20 cellular contexts compared by ENCODE assay signal in genomic region chr2:25473131-25473530, GRCh38.
"Had no signal": no experiment of that assay in that cellular context is flagged by ENCODE, and none has a peak within 500 bp of the region (broad histone marks: within the 10 kb centered on the region; RNA-seq: fewer than 3 reads in every experiment).

No MANE protein-coding gene starts in this region.

- H3K4me1 ChIP-seq: gastroesophageal sphincter had no signal

- ATAC-seq: activated CD4-positive, alpha-beta T cell treated with anti-CD3 and anti-CD28 coated beads for 36 hours; activated naive CD4-positive, alpha-beta T cell treated with anti-CD3 and anti-CD28 coated beads, Interleukin-2, amount 50 U/mL, for 72 hours; body of pancreas; gastroesophageal sphincter; naive thymus-derived CD4-positive, alpha-beta T cell; sciatic nerve; WTC11 had no signal

- H3K4me3 ChIP-seq: body of pancreas, coronary artery, gastroesophageal sphincter, ovary, SK-N-MC, smooth muscle cell, thoracic aorta had no signal

- H3K9me3 ChIP-seq: thoracic aorta had no signal

- FAIRE-seq: endometrium, urothelium cell line had no signal

- H3K27me3 ChIP-seq: body of pancreas, gastroesophageal sphincter, ovary had no signal

- H3K4me1 Mint-ChIP-seq: activated CD4-positive, alpha-beta T cell treated with anti-CD3 and anti-CD28 coated beads for 36 hours; central memory CD8-positive, alpha-beta T cell; naive thymus-derived CD4-positive, alpha-beta T cell; WTC11 had no signal

- H3K9me3 Mint-ChIP-seq: central memory CD8-positive, alpha-beta T cell had no signal

- H3K27me3 Mint-ChIP-seq: activated CD4-positive, alpha-beta T cell treated with anti-CD3 and anti-CD28 coated beads for 36 hours; central memory CD8-positive, alpha-beta T cell; naive thymus-derived CD4-positive, alpha-beta T cell had no signal

- H3K4me3 Mint-ChIP-seq: activated CD4-positive, alpha-beta T cell treated with anti-CD3 and anti-CD28 coated beads for 36 hours; activated T-helper 1 cell treated with anti-CD3 and anti-CD28 coated beads, Interleukin-12 subunit alpha, Interleukin-12 subunit beta, Interleukin-2, Interleukin-4 antibody, amounts not matched to agents 30 ng/mL and 10 ng/mL and 1 ng/mL, durations not matched to agents 14 hours and 24 hours and 36 hours; central memory CD8-positive, alpha-beta T cell; naive thymus-derived CD4-positive, alpha-beta T cell; WTC11 had no signal

- H3K4me2 ChIP-seq: smooth muscle cell had no signal

- H3K27ac ChIP-seq: body of pancreas, coronary artery, gastroesophageal sphincter, ovary, thoracic aorta had no signal

- DNase-seq: activated CD4-positive, alpha-beta T cell treated with anti-CD3 and anti-CD28 coated beads for 36 hours; activated CD4-positive, alpha-beta T cell treated with anti-CD3 and anti-CD28 coated beads, Interleukin-2, amount 50 U/mL, for 48 hours; activated gamma-delta T cell treated with Interleukin-2 at 50 U/mL for 16 hours; body of pancreas; left cardiac atrium; naive thymus-derived CD4-positive, alpha-beta T cell; ovary; stimulated activated CD4-positive, alpha-beta T cell treated with anti-CD3 and anti-CD28 coated beads, Interleukin-4, amount 100 ng/mL, for 1 hour had no signal

- H3K36me3 ChIP-seq: gastroesophageal sphincter, ovary, thoracic aorta had no signal

- H3K27ac Mint-ChIP-seq: activated CD4-positive, alpha-beta T cell treated with anti-CD3 and anti-CD28 coated beads for 36 hours; activated naive CD4-positive, alpha-beta T cell treated with anti-CD3 and anti-CD28 coated beads, Interleukin-2, amount 50 U/mL, for 72 hours; activated T-helper 1 cell treated with anti-CD3 and anti-CD28 coated beads, Interleukin-12 subunit alpha, Interleukin-12 subunit beta, Interleukin-2, Interleukin-4 antibody, amounts not matched to agents 30 ng/mL and 10 ng/mL and 1 ng/mL, durations not matched to agents 14 hours and 24 hours and 36 hours; naive thymus-derived CD4-positive, alpha-beta T cell had no signal
